13 cellular contexts compared by ENCODE assay signal in the genomic region with DNA sequence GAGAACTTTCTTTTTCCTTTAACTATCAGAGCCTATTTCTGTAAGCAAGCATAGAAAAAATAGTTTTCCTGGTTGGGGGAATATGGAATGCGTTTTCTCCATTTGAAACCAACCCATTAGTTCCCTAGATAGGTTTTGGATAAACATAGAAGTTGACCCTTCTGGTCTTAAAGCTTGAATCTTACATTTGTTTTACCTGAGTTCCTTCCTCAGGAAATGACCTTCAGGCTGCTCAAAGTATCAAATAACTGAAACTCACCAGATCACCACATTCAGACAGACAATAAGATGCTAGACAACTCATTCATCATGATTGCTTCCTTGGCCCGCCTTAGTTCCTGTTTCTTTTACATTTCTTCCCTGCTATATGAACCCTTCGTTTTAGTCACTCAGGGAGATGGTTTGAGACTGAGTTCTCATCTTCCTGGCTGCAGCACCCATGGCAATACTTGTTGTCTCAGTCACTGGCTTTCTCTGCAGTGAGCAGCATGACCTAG. TPM values are rescaled to one million over a fixed set of nuclear protein-coding genes. Genes with fewer than 3 reads are reported as not detected.
DNase-seq lines count a peak whose midpoint lies in the region; ATAC-seq and TF ChIP-seq lines count a peak whose summit lies in the region.
"Had no signal": no experiment of that assay in that cellular context is flagged by ENCODE, and none has a peak within 500 bp of the region (broad histone marks: within the 10 kb centered on the region; RNA-seq: fewer than 3 reads in every experiment).

No MANE protein-coding gene starts in this region.

- H2AFZ ChIP-seq in GM23248 (no peak overlapping the region), osteoblast (ENCODE audit: low read length) (no peak overlapping the region)

- H3K9me3 ChIP-seq in GM23248 (ENCODE audit: low read depth) (no peaks in the 10 kb centered on the region), osteoblast (ENCODE audit: low read depth, low read length) (no peaks in the 10 kb centered on the region)
- H3K9me3 ChIP-seq: esophagus squamous epithelium had no signal

- H3K36me3 ChIP-seq in GM23248 (ENCODE audit: low read depth) = no peaks in the 10 kb centered on the region
- no peaks in the 10 kb centered on the region for H3K36me3 ChIP-seq in osteoblast (ENCODE audit: insufficient read depth, low read length)
- H3K36me3 ChIP-seq: esophagus squamous epithelium had no signal

- ATAC-seq in HG02885 (IDR thresholded peaks at IDR 0.05; ENCODE audit: poor library complexity, unreplicated experiment) = no peak
- ATAC-seq in omental fat pad (ENCODE audit: low FRiP score) = no peak

- H3K79me2 ChIP-seq in GM23248 (ENCODE audit: insufficient read depth) = peaks cover 92% of the 10 kb centered on the region
- H3K79me2 ChIP-seq in osteoblast (ENCODE audit: insufficient read depth, low read length) = peaks cover 51% of the 10 kb centered on the region

- peak; percentile 66 for DNase-seq in GM23248
- DNase-seq in NOMO-1 (lab: John Stamatoyannopoulos, UW; ENCODE audit: unreplicated experiment in 2 of 2) = peak; percentile 35 to 65
- DNase-seq in choroid plexus epithelial cell (ENCODE audit: low read depth) = peak; percentile 67
- no peak for DNase-seq in osteoblast (ENCODE audit: insufficient read length, low spot score, missing footprints)
- DNase-seq in omental fat pad (ENCODE audit: low spot score) = no peak
- DNase-seq in cerebellar nuclear complex (lab: John Stamatoyannopoulos, UW) = no peak
- DNase-seq in SW480 (ENCODE audit: low spot score) = no peak
- DNase-seq: amygdala, COR-L47, esophagus squamous epithelium, GOT3 had no signal

- H3K9me2 ChIP-seq in GM23248 (ENCODE audit: insufficient read depth) = no peaks in the 10 kb centered on the region

- H4K20me1 ChIP-seq in GM23248 (ENCODE audit: insufficient read depth) (peaks cover 9% of the 10 kb centered on the region; the same call in 1 of the 2 replicates), osteoblast (ENCODE audit: insufficient read depth, low read length) (peaks cover 17% of the 10 kb centered on the region)

- peak overlapping the region; percentile 14 for H3K4me2 ChIP-seq in GM23248 (ENCODE audit: unreplicated experiment)
- peak overlapping the region; percentile 29 for H3K4me2 ChIP-seq in osteoblast (ENCODE audit: insufficient read depth, low read length)

- 62 to 66% methylated on average over 3 of the region's 3 CpGs for WGBS in GM23248 (ENCODE audit: low coverage in 1 of 2, low lambda C conversion rate in 2 of 2, missing lambda C conversion rate in 2 of 2), 2 experiments

- H3K27me3 ChIP-seq in GM23248 (replicated peaks; ENCODE audit: insufficient read depth) (no peaks in the 10 kb centered on the region), osteoblast (ENCODE audit: insufficient read depth, low read length) (no peaks in the 10 kb centered on the region)
- H3K27me3 ChIP-seq: esophagus squamous epithelium had no signal

- H3K27ac ChIP-seq in GM23248 (peak overlapping the region; percentile 19; the same call in 1 of the 2 replicates), osteoblast (ENCODE audit: low read depth, low read length) (peak overlapping the region; percentile 18)
- H3K27ac ChIP-seq: esophagus squamous epithelium had no signal

- peaks cover 16% of the 10 kb centered on the region for H3K4me1 ChIP-seq in GM23248 (ENCODE audit: insufficient read depth)
- peaks cover 10% of the 10 kb centered on the region for H3K4me1 ChIP-seq in osteoblast (ENCODE audit: insufficient read depth, low read length)

- H3K4me3 ChIP-seq in GM23248 = no peak overlapping the region
- no peak overlapping the region for H3K4me3 ChIP-seq in choroid plexus epithelial cell (ENCODE audit: low read depth, low read length)
- H3K4me3 ChIP-seq in osteoblast (ENCODE audit: insufficient read depth, low read length) = no peak overlapping the region
- H3K4me3 ChIP-seq: esophagus squamous epithelium, lung had no signal

- no peak overlapping the region for H3K9ac ChIP-seq in GM23248

- in situ Hi-C loops in GM23248 (cut with MboI) = no loop called here

- peaks cover 10% of the 10 kb centered on the region; the same call in 1 of the 2 replicates for H3F3A ChIP-seq in GM23248 (ENCODE audit: insufficient read depth)

- TF ChIP-seq CTCF in choroid plexus epithelial cell (conservative IDR thresholded peaks at IDR 0.05; ENCODE audit: low read depth, low read length) = no peak
- no peak for TF ChIP-seq CTCF in osteoblast (IDR thresholded peaks at IDR 0.05; ENCODE audit: extremely low read depth, low read depth, low read length)
- TF ChIP-seq CTCF in omental fat pad (IDR thresholded peaks at IDR 0.05) = no peak

RNA-seq across cellular contexts. Expression of gene LRP6, which starts 52.2 kb away (rescaled TPM):
- 19.2 and 20.1 TPM in 2 replicates for total RNA-seq in GM23248 (2014; rRNA removed; shearing (Covaris generic))
- 10.3 and 10.8 TPM in 2 replicates for polyA plus RNA-seq in GM23248 (2016; fragmentation: Nextera tagmentation; extraction: Ambion mirVana)
- total RNA-seq in osteoblast (42.7 and 46.7 TPM in 2 replicates), omental fat pad (10 to 100 TPM; 15.1 to 25.9 (median 22.0) TPM)

Comparison
In these comparisons a context has a peak if more than half of its experiments do, and no peak if none do; other contexts are left out.
1. DNase-seq: peak in GM23248 (single experiment), NOMO-1 (2 of 2) and choroid plexus epithelial cell (single experiment); none in osteoblast (single experiment), omental fat pad (single experiment), cerebellar nuclear complex (0 of 2) and SW480 (single experiment).